14 cellular contexts compared by ENCODE assay signal in the genomic region with DNA sequence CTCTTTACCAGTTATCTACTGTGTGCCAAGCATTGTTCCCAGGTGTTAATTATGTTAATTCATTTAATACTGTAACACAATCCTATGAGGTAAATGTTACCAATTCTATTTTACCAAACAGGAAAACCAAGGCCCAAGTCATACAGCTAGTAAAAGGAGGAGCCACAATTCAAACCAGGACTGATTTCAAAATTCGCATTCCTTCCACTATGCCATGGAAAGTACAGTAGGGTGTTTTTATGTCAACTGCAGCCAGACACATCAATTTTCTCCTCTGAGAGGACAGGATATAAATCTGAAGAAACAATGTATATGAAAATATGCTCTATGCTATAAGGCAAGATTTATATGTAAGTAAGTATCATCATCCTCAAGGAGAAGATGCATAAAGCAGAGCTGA.
A peak's percentile ranks its signal among the peaks of the same experiment; 100 is the strongest.
DNase-seq lines count a peak whose midpoint lies in the region; ATAC-seq and TF ChIP-seq lines count a peak whose summit lies in the region.
"Had no signal": no experiment of that assay in that cellular context is flagged by ENCODE, and none has a peak within 500 bp of the region (broad histone marks: within the 10 kb centered on the region; RNA-seq: fewer than 3 reads in every experiment).

No MANE protein-coding gene starts in this region.

- H2AFZ ChIP-seq in fibroblast of lung (ENCODE audit: low read length), result no peak overlapping the region
- H2AFZ ChIP-seq: parathyroid adenoma had no signal

- no peak overlapping the region for H3K4me3 ChIP-seq in BLaER1 treated with 17β-estradiol and CSF1 and Interleukin-3, amounts not matched to agents 10 nM and 100 nM
- H3K4me3 ChIP-seq in fibroblast of lung (replicated peaks in 1 of 4; ENCODE audit: control extremely low read depth in 1 of 4, insufficient read depth in 1 of 4, low read depth in 3 of 4, low read length in 4 of 4) (no peak overlapping the region), rectal smooth muscle tissue (ENCODE audit: low read length) (no peak overlapping the region)

- H3K4me1 ChIP-seq in BLaER1 treated with 17β-estradiol and CSF1 and Interleukin-3, amounts not matched to agents 10 nM and 100 nM, result peaks cover 0 to 16% (median 11%) of the 10 kb centered on the region in 10 experiments; a peak in 9 of 20 replicates
- H3K4me1 ChIP-seq in fibroblast of lung (ENCODE audit: control insufficient read depth, extremely low read depth, insufficient read depth, low read length) (no peaks in the 10 kb centered on the region), rectal smooth muscle tissue (ENCODE audit: control insufficient read depth, insufficient read depth, low read length) (peaks cover 16% of the 10 kb centered on the region)

- no peaks in the 10 kb centered on the region for H4K20me1 ChIP-seq in BLaER1 treated with 17β-estradiol and CSF1 and Interleukin-3, amounts not matched to agents 10 nM and 100 nM
- no peaks in the 10 kb centered on the region for H4K20me1 ChIP-seq in fibroblast of lung (ENCODE audit: control insufficient read depth, extremely low read depth, insufficient read depth, low read length)

- H3K27ac ChIP-seq in BLaER1 treated with 17β-estradiol and CSF1 and Interleukin-3, amounts not matched to agents 10 nM and 100 nM, result no peak overlapping the region
- H3K27ac ChIP-seq in fibroblast of lung (ENCODE audit: insufficient read depth, low read length) (no peak overlapping the region), rectal smooth muscle tissue (ENCODE audit: low read depth, low read length) (peak overlapping the region; percentile 71)
- H3K27ac ChIP-seq: C4-2B, parathyroid adenoma, WERI-Rb-1 had no signal

- peak; percentile 21 to 29 for TF ChIP-seq CTCF in fibroblast of lung (conservative IDR thresholded peaks at IDR 0.05 in 1 of 2, IDR thresholded peaks at IDR 0.05 in 1 of 2; ENCODE audit: low read depth in 1 of 2, low read length in 2 of 2)

- H3K79me2 ChIP-seq in fibroblast of lung (ENCODE audit: control insufficient read depth, insufficient read depth, low read length), result peaks cover 32% of the 10 kb centered on the region

- H3K9ac ChIP-seq in BLaER1 treated with 17β-estradiol and CSF1 and Interleukin-3, amounts not matched to agents 10 nM and 100 nM, result no peak overlapping the region
- no peak overlapping the region for H3K9ac ChIP-seq in fibroblast of lung (ENCODE audit: insufficient read depth, low read length)
- H3K9ac ChIP-seq in rectal smooth muscle tissue (ENCODE audit: low read length), result no peak overlapping the region
- H3K9ac ChIP-seq: parathyroid adenoma had no signal

- ATAC-seq in HG02852 (IDR thresholded peaks at IDR 0.05; ENCODE audit: unreplicated experiment), result no peak

- no peaks in the 10 kb centered on the region for H3K27me3 ChIP-seq in BLaER1 treated with 17β-estradiol and CSF1 and Interleukin-3, amounts not matched to agents 10 nM and 100 nM
- no peaks in the 10 kb centered on the region for H3K27me3 ChIP-seq in fibroblast of lung (ENCODE audit: control insufficient read depth, insufficient read depth, low read length)
- H3K27me3 ChIP-seq in rectal smooth muscle tissue (ENCODE audit: control insufficient read depth, insufficient read depth, low read length), result no peaks in the 10 kb centered on the region

- no peaks in the 10 kb centered on the region for H3K9me3 ChIP-seq in BLaER1 treated with 17β-estradiol and CSF1 and Interleukin-3, amounts not matched to agents 10 nM and 100 nM (replicated peaks in 1 of 11)
- H3K9me3 ChIP-seq in fibroblast of lung (ENCODE audit: control insufficient read depth, insufficient read depth, low read depth, low read length), result no peaks in the 10 kb centered on the region

- no peaks in the 10 kb centered on the region for H3K36me3 ChIP-seq in BLaER1 treated with 17β-estradiol and CSF1 and Interleukin-3, amounts not matched to agents 10 nM and 100 nM
- H3K36me3 ChIP-seq in fibroblast of lung (ENCODE audit: control insufficient read depth, insufficient read depth, low read length) (peaks cover 1% of the 10 kb centered on the region), rectal smooth muscle tissue (ENCODE audit: control insufficient read depth, insufficient read depth, low read length) (no peaks in the 10 kb centered on the region)
- H3K36me3 ChIP-seq: WERI-Rb-1 had no signal

- peak; percentile 46 for DNase-seq in amniotic epithelial cell (ENCODE audit: low read depth)
- DNase-seq in fibroblast of lung (ENCODE audit: low read depth in 2 of 2), result peak; percentile 20 to 28
- no peak for DNase-seq in NOMO-1 (lab: John Stamatoyannopoulos, UW; ENCODE audit: unreplicated experiment in 2 of 2)
- no peak for DNase-seq in NCI-H2171 (lab: John Stamatoyannopoulos, UW)
- no peak for DNase-seq in iPS-NIHi11 (ENCODE audit: low spot score)
- DNase-seq: activated naive CD4-positive, alpha-beta T cell treated with anti-CD3 and anti-CD28 coated beads for 36 hours; NCI-H1048; NCI-H2227 treated with DMSO at 0.1 percent for 48 hours; WERI-Rb-1 had no signal

- H3K4me2 ChIP-seq in BLaER1 treated with 17β-estradiol and CSF1 and Interleukin-3, amounts not matched to agents 10 nM and 100 nM, result peak overlapping the region in 6 of 11 experiments; percentile 4 to 35 (median 15); a peak in 3 of 22 replicates
- no peak overlapping the region for H3K4me2 ChIP-seq in fibroblast of lung (ENCODE audit: extremely low read depth, insufficient read depth, low read length)

Comparison
In these comparisons a context has a peak if more than half of its experiments do, and no peak if none do; other contexts are left out.
1. DNase-seq: peak in amniotic epithelial cell (single experiment) and fibroblast of lung (2 of 2); none in NOMO-1 (0 of 2), NCI-H2171 (single experiment) and iPS-NIHi11 (single experiment).